In the genomic region with DNA sequence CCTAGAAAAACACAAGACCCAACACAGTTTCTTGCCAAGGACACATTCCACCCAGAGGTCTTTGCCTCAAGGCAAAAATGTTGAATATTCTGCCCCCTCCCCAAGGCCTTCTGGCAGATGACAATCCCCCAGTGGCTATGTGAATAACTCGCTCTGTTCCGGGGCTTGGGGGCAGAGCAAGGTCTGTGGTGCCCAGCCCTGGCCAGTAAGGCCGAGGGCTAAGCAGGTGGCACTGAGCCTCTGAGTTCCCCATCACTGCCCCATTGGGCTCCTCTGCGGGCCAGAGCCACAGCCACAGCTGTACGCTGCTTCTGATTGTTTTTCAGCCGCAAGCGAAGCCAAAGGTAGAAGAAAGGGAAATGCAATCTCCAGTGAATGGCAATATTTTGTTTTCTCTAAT, we compare ENCODE assay signal across 20 cellular contexts.
"Had no signal": no experiment of that assay in that cellular context is flagged by ENCODE, and none has a peak within 500 bp of the region (broad histone marks: within the 10 kb centered on the region; RNA-seq: fewer than 3 reads in every experiment).

No MANE protein-coding gene starts in this region.

- H3K4me3 ChIP-seq: cardiac muscle cell, heart left ventricle, right lobe of liver, spleen had no signal

- ATAC-seq: activated T-cell treated with anti-CD3 and anti-CD28 coated beads, Interleukin-2, amount 50 U/mL, for 4 hours; heart left ventricle; left cardiac atrium; right lobe of liver; stimulated activated naive CD8-positive, alpha-beta T cell treated with anti-CD3 and anti-CD28 coated beads, Interleukin-15, Interleukin-2, amounts not matched to agents 100 U/mL and 50 U/mL, for 24 hours; T-helper 17 cell had no signal

- DNase-seq: activated CD4-positive, alpha-beta T cell treated with anti-CD3 and anti-CD28 coated beads for 4 hours; activated CD4-positive, alpha-beta T cell treated with anti-CD3 and anti-CD28 coated beads, Interleukin-2, amount 50 U/mL, for 48 hours; activated CD4-positive, CD25-positive, alpha-beta regulatory T cell; activated CD8-positive, alpha-beta memory T cell treated with anti-CD3 and anti-CD28 coated beads, Interleukin-2, amount 50 U/mL, for 48 hours; activated naive CD4-positive, alpha-beta T cell treated with Interleukin-2 at 50 U/mL for 16 hours; activated naive CD8-positive, alpha-beta T cell treated with anti-CD3 and anti-CD28 coated beads for 36 hours; activated T-cell treated with anti-CD3 and anti-CD28 coated beads, Interleukin-2, amount 50 U/mL, for 4 hours; effector CD4-positive, alpha-beta T cell; heart left ventricle; islet precursor cell; left cardiac atrium; nucleus accumbens; right lobe of liver; spleen; stimulated activated CD4-positive, alpha-beta T cell treated with anti-CD3 and anti-CD28 coated beads, Interleukin-4, amount 100 ng/mL, for 1 hour; stimulated activated naive CD8-positive, alpha-beta T cell treated with anti-CD3 and anti-CD28 coated beads, Interleukin-15, Interleukin-2, amounts not matched to agents 100 U/mL and 50 U/mL, for 24 hours; T-helper 17 cell had no signal

- H3K4me3 Mint-ChIP-seq: activated naive CD8-positive, alpha-beta T cell treated with anti-CD3 and anti-CD28 coated beads for 36 hours; activated T-cell treated with anti-CD3 and anti-CD28 coated beads, Interleukin-2, amount 50 U/mL, for 4 hours; dendritic cell treated with granulocyte-macrophage colony-stimulating factor and Interleukin-4, amounts not matched to agents 40 ng/mL and 50 ng/mL, for 4 days; T-helper 17 cell had no signal

- H3K27ac ChIP-seq: cardiac muscle cell, heart left ventricle, right lobe of liver, spleen had no signal

- H3K36me3 ChIP-seq: cardiac muscle cell, heart left ventricle, right lobe of liver, spleen had no signal

- H3K4me1 ChIP-seq: heart left ventricle, right lobe of liver, spleen had no signal

- H3K9me3 ChIP-seq: heart left ventricle, right lobe of liver, spleen had no signal

- H3K27ac Mint-ChIP-seq: activated naive CD8-positive, alpha-beta T cell treated with anti-CD3 and anti-CD28 coated beads for 36 hours; activated T-helper 2 cell treated with anti-CD3 and anti-CD28 coated beads, Interferon-gamma antibody, Interleukin-2, Interleukin-4, amounts not matched to agents 10 μg/mL and 5 μg/mL and 100 μg/mL, durations not matched to agents 14 hours and 24 hours and 36 hours; dendritic cell treated with granulocyte-macrophage colony-stimulating factor and Interleukin-4, amounts not matched to agents 40 ng/mL and 50 ng/mL, for 4 days; T-helper 17 cell had no signal

- H3K9me3 Mint-ChIP-seq: activated T-cell treated with anti-CD3 and anti-CD28 coated beads, Interleukin-2, amount 50 U/mL, for 4 hours; dendritic cell treated with granulocyte-macrophage colony-stimulating factor and Interleukin-4, amounts not matched to agents 40 ng/mL and 50 ng/mL, for 4 days had no signal

- H3K27me3 ChIP-seq: cardiac muscle cell, heart left ventricle, right lobe of liver, spleen had no signal

- H3K27me3 Mint-ChIP-seq: activated naive CD8-positive, alpha-beta T cell treated with anti-CD3 and anti-CD28 coated beads for 36 hours; dendritic cell treated with granulocyte-macrophage colony-stimulating factor and Interleukin-4, amounts not matched to agents 40 ng/mL and 50 ng/mL, for 4 days; T-helper 17 cell had no signal

- H3K4me1 Mint-ChIP-seq: T-helper 17 cell had no signal
